Comparison of ENCODE assay signal across 22 cellular contexts in the genomic region with DNA sequence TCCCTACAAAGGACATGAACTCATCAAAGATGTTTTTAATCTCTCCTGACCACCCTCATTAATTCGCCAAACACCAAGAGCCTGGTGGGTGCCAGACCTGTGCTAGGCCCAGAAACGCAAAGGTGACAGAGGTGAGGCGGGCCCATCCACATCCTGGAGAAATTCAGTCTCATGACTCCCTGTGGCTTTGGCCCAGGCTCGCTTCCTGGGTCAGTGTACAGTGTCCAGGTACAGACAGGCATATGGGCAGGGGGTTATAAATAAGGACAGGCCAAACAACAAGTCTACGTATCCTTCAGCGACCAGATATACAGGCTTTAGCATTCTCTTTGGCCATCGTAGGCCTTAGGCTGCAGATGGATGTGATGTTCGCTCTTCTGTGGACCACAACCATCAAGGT. TPM values are rescaled to one million over a fixed set of nuclear protein-coding genes. Genes with fewer than 3 reads are reported as not detected.
DNase-seq lines count a peak whose midpoint lies in the region; TF ChIP-seq lines count a peak whose summit lies in the region.
"Had no signal": no experiment of that assay in that cellular context is flagged by ENCODE, and none has a peak within 500 bp of the region (broad histone marks: within the 10 kb centered on the region; RNA-seq: fewer than 3 reads in every experiment).

No MANE protein-coding gene starts in this region.

- H3K9me3 ChIP-seq in skeletal muscle tissue (ENCODE audit: control insufficient read depth in 3 of 3, low read length in 3 of 3) (no peaks in the 10 kb centered on the region), SJCRH30 (replicated peaks) (no peaks in the 10 kb centered on the region)
- H3K9me3 ChIP-seq: BLaER1 treated with 17β-estradiol and CSF1 and Interleukin-3, amounts not matched to agents 10 nM and 100 nM; HAP-1; Peyer's patch had no signal

- peak; percentile 19 for DNase-seq in activated T-cell treated with anti-CD3 and anti-CD28 coated beads, Interleukin-2, amount 50 U/mL, for 24 hours
- DNase-seq in activated T-cell treated with anti-CD3 and anti-CD28 coated beads for 4 hours (no peak), D341Med (ENCODE audit: low spot score) (peak; percentile 12), dorsolateral prefrontal cortex (peak in 1 of 10 donors; percentile 8), NCI-H524 treated with DMSO at 0.1 percent for 48 hours (lab: John Stamatoyannopoulos, UW) (no peak), CD1c-positive myeloid dendritic cell (ENCODE audit: extremely low spot score) (no peak), SJCRH30 (no peak)
- DNase-seq: 8988T; CD8-positive, alpha-beta memory T cell; DMS53; GDM1; NCI-H1694; NCI-H2081; NCI-H2171; NCI-H345; NCI-H82 had no signal

- no peaks in the 10 kb centered on the region for H3K27me3 Mint-ChIP-seq in activated T-cell treated with anti-CD3 and anti-CD28 coated beads, Interleukin-2, amount 50 U/mL, for 24 hours
- H3K27me3 Mint-ChIP-seq: CD8-positive, alpha-beta memory T cell had no signal

- H3K4me3 Mint-ChIP-seq in activated T-cell treated with anti-CD3 and anti-CD28 coated beads, Interleukin-2, amount 50 U/mL, for 24 hours: no peak overlapping the region
- H3K4me3 Mint-ChIP-seq: CD8-positive, alpha-beta memory T cell had no signal

- peak overlapping the region in 1 of 3 donors; percentile 9 for H3K9ac ChIP-seq in skeletal muscle tissue (ENCODE audit: low read depth in 1 of 3, low read length in 3 of 3)
- H3K9ac ChIP-seq: BLaER1 treated with 17β-estradiol and CSF1 and Interleukin-3, amounts not matched to agents 10 nM and 100 nM; KMS-11 had no signal

- no peak overlapping the region for H3K27ac Mint-ChIP-seq in activated T-cell treated with anti-CD3 and anti-CD28 coated beads, Interleukin-2, amount 50 U/mL, for 24 hours

- H3K27me3 ChIP-seq in dorsolateral prefrontal cortex (no peaks in the 10 kb centered on the region), skeletal muscle tissue (ENCODE audit: control insufficient read depth in 3 of 3, insufficient read depth in 3 of 3, low read length in 3 of 3) (no peaks in the 10 kb centered on the region), SJCRH30 (no peaks in the 10 kb centered on the region)
- H3K27me3 ChIP-seq: BLaER1 treated with 17β-estradiol and CSF1 and Interleukin-3, amounts not matched to agents 10 nM and 100 nM; Peyer's patch had no signal

- H3K27ac ChIP-seq in dorsolateral prefrontal cortex (peak overlapping the region in 32 of 59 donors; percentile 13 to 84 (median 62)), skeletal muscle tissue (ENCODE audit: low read depth, low read length) (peak overlapping the region; percentile 37), SJCRH30 (no peak overlapping the region)
- H3K27ac ChIP-seq: BLaER1 treated with 17β-estradiol and CSF1 and Interleukin-3, amounts not matched to agents 10 nM and 100 nM; KMS-11 had no signal

- intact Hi-C loops in dorsolateral prefrontal cortex (cut with DNase I): no loop called here

- H3K4me3 ChIP-seq in dorsolateral prefrontal cortex: no peak overlapping the region
- peak overlapping the region in 1 of 3 donors; percentile 29 for H3K4me3 ChIP-seq in skeletal muscle tissue (ENCODE audit: low read length in 3 of 3)
- H3K4me3 ChIP-seq in SJCRH30: no peak overlapping the region
- H3K4me3 ChIP-seq: BLaER1 treated with 17β-estradiol and CSF1 and Interleukin-3, amounts not matched to agents 10 nM and 100 nM; HAP-1; Peyer's patch had no signal

- H3K36me3 Mint-ChIP-seq in activated T-cell treated with anti-CD3 and anti-CD28 coated beads, Interleukin-2, amount 50 U/mL, for 24 hours (ENCODE audit: low read depth): peaks cover 40% of the 10 kb centered on the region

- H3K36me3 ChIP-seq in skeletal muscle tissue (ENCODE audit: control insufficient read depth in 3 of 3, insufficient read depth in 3 of 3, low read length in 3 of 3): peaks cover 28 to 36% (median 28%) of the 10 kb centered on the region in 3 donors
- H3K36me3 ChIP-seq in SJCRH30: peaks cover 12% of the 10 kb centered on the region; the same call in 1 of the 2 replicates

- H3K9me3 Mint-ChIP-seq in activated T-cell treated with anti-CD3 and anti-CD28 coated beads, Interleukin-2, amount 50 U/mL, for 24 hours: no peaks in the 10 kb centered on the region
- H3K9me3 Mint-ChIP-seq: CD8-positive, alpha-beta memory T cell had no signal

- H3K4me1 ChIP-seq in skeletal muscle tissue (ENCODE audit: control insufficient read depth in 3 of 3, insufficient read depth in 3 of 3, low read length in 3 of 3): peaks cover 37 to 67% (median 56%) of the 10 kb centered on the region in 3 donors
- no peaks in the 10 kb centered on the region for H3K4me1 ChIP-seq in SJCRH30
- H3K4me1 ChIP-seq: HAP-1, Peyer's patch had no signal

- H3K4me1 Mint-ChIP-seq in activated T-cell treated with anti-CD3 and anti-CD28 coated beads, Interleukin-2, amount 50 U/mL, for 24 hours (ENCODE audit: low read depth): peaks cover 2% of the 10 kb centered on the region
- H3K4me1 Mint-ChIP-seq: CD8-positive, alpha-beta memory T cell had no signal

- no peak for TF ChIP-seq CTCF in dorsolateral prefrontal cortex (IDR thresholded peaks at IDR 0.05 in 54 of 56, conservative IDR thresholded peaks at IDR 0.05 in 2 of 56; ENCODE audit: low read depth in 1 of 56, partially characterized antibody in 56 of 56)

RNA-seq across cellular contexts. Expression of a gene that starts 0.9 kb away (rescaled TPM):
- under 1 TPM in 2 of 120 experiments, not detected in 118; 0.10 to 0.31 TPM for total RNA-seq in dorsolateral prefrontal cortex
- not detected for total RNA-seq in skeletal muscle tissue
- total RNA-seq in SJCRH30 (2014; rRNA removed; shearing (Covaris generic)): not detected in 2 replicates
- total RNA-seq: CD8-positive, alpha-beta memory T cell; OCI-LY7 had no signal

RNA-seq across cellular contexts. Expression of a gene that starts 50.7 kb away (rescaled TPM):
- 100 to 1,000 TPM in 58 of 120 experiments, 10 to 100 TPM in 62; 73.5 to 127 (median 99.5) TPM for total RNA-seq in dorsolateral prefrontal cortex
- total RNA-seq in skeletal muscle tissue: 29.2 TPM
- total RNA-seq in SJCRH30 (2014; rRNA removed; shearing (Covaris generic)): 26.1 and 29.3 TPM in 2 replicates

Comparison
In these comparisons a context has a peak if more than half of its experiments do, and no peak if none do; other contexts are left out.
1. DNase-seq: peak in activated T-cell treated with anti-CD3 and anti-CD28 coated beads, Interleukin-2, amount 50 U/mL, for 24 hours (single experiment) and D341Med (single experiment); none in activated T-cell treated with anti-CD3 and anti-CD28 coated beads for 4 hours (single experiment), NCI-H524 treated with DMSO at 0.1 percent for 48 hours (single experiment), CD1c-positive myeloid dendritic cell (single experiment) and SJCRH30 (0 of 2).